18 cellular contexts compared by ENCODE assay signal in genomic region chr6:158895661-158896060, GRCh38.
A peak's percentile ranks its signal among the peaks of the same experiment; 100 is the strongest.
DNase-seq lines count a peak whose midpoint lies in the region; ATAC-seq and TF ChIP-seq lines count a peak whose summit lies in the region.
"Had no signal": no experiment of that assay in that cellular context is flagged by ENCODE, and none has a peak within 500 bp of the region (broad histone marks: within the 10 kb centered on the region; RNA-seq: fewer than 3 reads in every experiment).

No MANE protein-coding gene starts in this region.

- peak overlapping the region; percentile 43 for H4K91ac ChIP-seq in trophoblast cell (ENCODE audit: low read depth, low read length)

- H3K27ac ChIP-seq in HUES64 (ENCODE audit: low read depth, low read length), result 0 out of 2 replicates have a peak overlapping the region, but pooled peaks have one; percentile 17
- no peak overlapping the region for H3K27ac ChIP-seq in trophoblast cell (ENCODE audit: low read depth, low read length)
- H3K27ac ChIP-seq in aorta (ENCODE audit: low read depth in 1 of 2, low read length in 2 of 2), result no peak overlapping the region

- H3K9me3 Mint-ChIP-seq in Calu3 (ENCODE audit: low read depth, unreplicated experiment), result no peaks in the 10 kb centered on the region

- H3K4me3 Mint-ChIP-seq in Calu3 (ENCODE audit: low read depth, unreplicated experiment), result no peak overlapping the region

- H3K9ac ChIP-seq in HUES64 (ENCODE audit: low read depth, low read length), result no peak overlapping the region
- no peak overlapping the region for H3K9ac ChIP-seq in trophoblast cell (ENCODE audit: low read length)

- no TSS peak for BruUV-seq in Calu3 (replicated peaks; lab: Mats Ljungman, UMichigan)

- no peak for ATAC-seq in aorta (ENCODE audit: low FRiP score)
- no peak for ATAC-seq in HG03457 (IDR thresholded peaks at IDR 0.05; ENCODE audit: unreplicated experiment)
- ATAC-seq: Right ventricle myocardium inferior had no signal

- peak overlapping the region; percentile 17 for H3K18ac ChIP-seq in trophoblast cell (ENCODE audit: low read length)

- CTCF ChIA-PET in Calu3 (lab: Charles Lee), result no interaction called here

- H3K79me1 ChIP-seq in trophoblast cell (ENCODE audit: low read length), result peaks cover 16% of the 10 kb centered on the region

- 91% methylated on average over 5 of the region's 5 CpGs for WGBS in HUES64
- WGBS in trophoblast cell (ENCODE audit: extremely low coverage, insufficient coverage, insufficient read length), result no CpG with 5 or more reads among the region's 5 CpGs
- 86 to 95% methylated on average over 5 of the region's 5 CpGs for WGBS in aorta, 2 donors

- no peak overlapping the region for H2AFZ ChIP-seq in trophoblast cell (ENCODE audit: insufficient read depth, low read length, poor library complexity)

- no peak overlapping the region for H3K14ac ChIP-seq in trophoblast cell (ENCODE audit: low read length)

- no peak for TF ChIP-seq CTCF in Calu3 (IDR thresholded peaks at IDR 0.05; ENCODE audit: unreplicated experiment)

- intact Hi-C loops in Calu3 (cut with micrococcal nuclease; ENCODE audit: unreplicated experiment) (no loop called here), aorta (cut with DNase I) (no loop called here)

- H3K27me3 ChIP-seq in HUES64 (ENCODE audit: insufficient read depth, low read length) (no peaks in the 10 kb centered on the region), trophoblast cell (ENCODE audit: insufficient read depth, low read length) (no peaks in the 10 kb centered on the region), aorta (ENCODE audit: control insufficient read depth in 1 of 2, insufficient read depth in 2 of 2, low read length in 1 of 2) (no peaks in the 10 kb centered on the region)
- H3K27me3 ChIP-seq: BE2C had no signal

- H2BK5ac ChIP-seq in trophoblast cell (ENCODE audit: low read depth, low read length, poor library complexity), result peak overlapping the region; percentile 64

- H3K27me3 Mint-ChIP-seq in Calu3 (ENCODE audit: unreplicated experiment), result no peaks in the 10 kb centered on the region

- H3K9me3 ChIP-seq in HUES64 (ENCODE audit: insufficient read depth, low read depth, low read length) (no peaks in the 10 kb centered on the region), trophoblast cell (ENCODE audit: insufficient read depth, low read depth, low read length) (no peaks in the 10 kb centered on the region), aorta (ENCODE audit: control insufficient read depth, low read length) (no peaks in the 10 kb centered on the region)
- H3K9me3 ChIP-seq: BE2C had no signal

- H3K4me1 ChIP-seq in HUES64 (ENCODE audit: insufficient read depth, low read length) (peaks cover 11% of the 10 kb centered on the region), trophoblast cell (ENCODE audit: control insufficient read depth in 1 of 2, insufficient read depth in 2 of 2, low read length in 2 of 2) (peaks cover 6 to 7% of the 10 kb centered on the region in 2 experiments), aorta (ENCODE audit: control insufficient read depth in 1 of 2, insufficient read depth in 2 of 2, low read length in 2 of 2) (no peaks in the 10 kb centered on the region)
- H3K4me1 ChIP-seq: BE2C had no signal

- H4K8ac ChIP-seq in trophoblast cell (ENCODE audit: low read depth, low read length), result no peak overlapping the region

- H3K4me3 ChIP-seq in HUES64 (ENCODE audit: low read length) (no peak overlapping the region), trophoblast cell (ENCODE audit: low read depth, low read length) (no peak overlapping the region), aorta (ENCODE audit: low read length in 2 of 2) (no peak overlapping the region)

- peak overlapping the region; percentile 52 for H3K27ac Mint-ChIP-seq in Calu3 (ENCODE audit: unreplicated experiment)

- peak overlapping the region; percentile 37 for H2BK12ac ChIP-seq in trophoblast cell (ENCODE audit: low read length)

- H3K79me2 ChIP-seq in trophoblast cell (ENCODE audit: control insufficient read depth, insufficient read depth, low read length, poor library complexity), result no peaks in the 10 kb centered on the region

- H3K4me1 Mint-ChIP-seq in Calu3 (ENCODE audit: low read depth, unreplicated experiment), result peaks cover 13% of the 10 kb centered on the region

- peak overlapping the region; percentile 89 for H2BK120ac ChIP-seq in trophoblast cell (ENCODE audit: insufficient read depth, low read length, poor library complexity)

- H2AK5ac ChIP-seq in trophoblast cell (ENCODE audit: low read length), result peak overlapping the region; percentile 87

- H3K4ac ChIP-seq in trophoblast cell (ENCODE audit: low read depth, low read length), result no peak overlapping the region

- H4K12ac ChIP-seq in trophoblast cell (ENCODE audit: low read depth, low read length), result no peak overlapping the region

- H3K4me2 ChIP-seq in trophoblast cell (ENCODE audit: low read length), result no peak overlapping the region

- DNase-seq in Calu3, result no peak
- DNase-seq in ecto neural progenitor cell (ENCODE audit: low spot score), result peak; percentile 3
- DNase-seq in trophoblast cell, result no peak
- no peak for DNase-seq in aorta
- no peak for DNase-seq in AG08395 (ENCODE audit: low spot score)
- DNase-seq: BE2C, EL, HCEC 1CT, Kasumi-1, NCI-H1694, NCI-H2081, NCI-H2171, NCI-H345, NCI-H524 treated with DMSO at 0.1 percent for 48 hours, NCI-H82 had no signal

- H3K23ac ChIP-seq in trophoblast cell (ENCODE audit: low read length), result no peak overlapping the region

- H3K36me3 Mint-ChIP-seq in Calu3 (ENCODE audit: insufficient read depth, unreplicated experiment), result no peaks in the 10 kb centered on the region

- H3K36me3 ChIP-seq in HUES64 (ENCODE audit: insufficient read depth, low read length) (no peaks in the 10 kb centered on the region), trophoblast cell (ENCODE audit: control insufficient read depth in 1 of 2, insufficient read depth in 2 of 2, low read length in 2 of 2) (no peaks in the 10 kb centered on the region), aorta (ENCODE audit: control insufficient read depth in 1 of 2, insufficient read depth in 2 of 2, low read length in 1 of 2) (no peaks in the 10 kb centered on the region)
- H3K36me3 ChIP-seq: BE2C had no signal
